ENCODE assay signal across 1 cellular context in the genomic region with DNA sequence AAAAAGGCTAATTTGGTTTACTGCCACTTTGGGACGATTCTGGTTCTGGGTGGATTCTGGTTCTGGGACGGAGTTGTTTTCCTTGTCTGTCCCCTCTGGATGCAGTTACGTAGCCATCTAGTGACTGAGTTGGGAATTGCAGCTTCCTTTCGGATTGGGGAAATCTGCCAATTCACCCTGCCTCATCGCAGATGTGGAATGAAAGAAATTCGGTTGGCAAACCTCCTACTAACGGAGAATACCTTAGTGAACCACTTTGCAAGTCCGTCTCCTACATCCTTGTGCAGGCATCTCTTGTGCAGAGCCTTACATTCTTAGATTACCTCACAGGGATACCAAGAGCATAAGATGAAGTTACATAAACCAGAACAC.
TF ChIP-seq lines count a peak whose summit lies in the region.

No MANE protein-coding gene starts in this region.

TF ChIP-seq in H1, 55 proteins besides CTCF, POLR2A, EP300 and RAD21 (continued from another document):
- TF ChIP-seq CHD7 (IDR thresholded peaks at IDR 0.05; ENCODE audit: insufficient replicate concordance, low read length) (no peak), NANOG (IDR thresholded peaks at IDR 0.05; ENCODE audit: insufficient read depth, low read depth, low read length, poor library complexity, severe bottlenecking) (no peak), TEAD4 (IDR thresholded peaks at IDR 0.05; ENCODE audit: low read depth, low read length) (peak; percentile 18; the same call in 1 of the 2 replicates)
TF ChIP-seq in H1: peak in this region for 4.
